ENCODE assay signal across 24 cellular contexts in the genomic region with DNA sequence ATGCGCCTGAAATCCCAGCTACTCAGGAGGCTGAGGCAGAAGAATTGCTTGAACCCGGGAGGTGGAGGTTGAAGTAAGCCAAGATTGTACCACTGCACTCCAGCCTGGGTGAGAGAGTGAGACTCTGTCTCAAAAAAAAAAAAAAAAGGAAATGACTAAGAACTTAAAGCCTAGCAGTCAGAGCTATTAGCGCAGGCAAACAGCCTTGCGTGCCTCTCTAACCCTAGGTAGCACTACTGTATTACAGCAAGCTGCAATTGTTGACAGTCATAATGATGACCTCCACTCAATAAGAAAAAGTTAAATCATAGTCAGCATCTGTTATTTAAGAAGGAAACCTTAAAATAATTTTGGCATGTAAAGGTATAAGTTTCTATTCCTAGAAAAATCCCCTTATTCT. TPM values are rescaled to one million over a fixed set of nuclear protein-coding genes. Genes with fewer than 3 reads are reported as not detected.
DNase-seq lines count a peak whose midpoint lies in the region; ATAC-seq and TF ChIP-seq lines count a peak whose summit lies in the region.
"Had no signal": no experiment of that assay in that cellular context is flagged by ENCODE, and none has a peak within 500 bp of the region (broad histone marks: within the 10 kb centered on the region; RNA-seq: fewer than 3 reads in every experiment).

No MANE protein-coding gene starts in this region.

- no peaks in the 10 kb centered on the region for H3F3A ChIP-seq in smooth muscle cell (ENCODE audit: low read depth)

- intact Hi-C loops in psoas muscle (cut with DNase I): no loop called here

- no peak overlapping the region for H3K4me2 ChIP-seq in smooth muscle cell

- in situ Hi-C loops in brain microvascular endothelial cell (cut with HindIII; ENCODE audit: low pct_ligation_motif_present, low sequenced_read_pairs): no loop called here

- peaks cover 50% of the 10 kb centered on the region for H3K36me3 ChIP-seq in brain microvascular endothelial cell (replicated peaks)
- peaks cover 0 to 31% of the 10 kb centered on the region in 2 donors for H3K36me3 ChIP-seq in psoas muscle (ENCODE audit: insufficient read depth in 1 of 2, low read depth in 1 of 2)
- no peaks in the 10 kb centered on the region for H3K36me3 ChIP-seq in smooth muscle cell (ENCODE audit: low read depth)

- H3K4me1 ChIP-seq in psoas muscle (peaks cover 55% of the 10 kb centered on the region), smooth muscle cell (ENCODE audit: low read depth) (no peaks in the 10 kb centered on the region)

- H3K9me3 Mint-ChIP-seq in HFFc6: no peaks in the 10 kb centered on the region
- H3K9me3 Mint-ChIP-seq: activated naive CD8-positive, alpha-beta T cell treated with anti-CD3 and anti-CD28 coated beads, Interleukin-2, amount 50 U/mL, for 24 hours; CD4-positive, alpha-beta T cell; effector memory CD8-positive, alpha-beta T cell; neural crest cell had no signal

- H3K79me2 ChIP-seq in smooth muscle cell (ENCODE audit: low read depth): no peaks in the 10 kb centered on the region

- no peak for ATAC-seq in psoas muscle
- ATAC-seq: activated naive CD8-positive, alpha-beta T cell treated with anti-CD3 and anti-CD28 coated beads, Interleukin-2, amount 50 U/mL, for 24 hours; effector memory CD8-positive, alpha-beta T cell; PC-3 had no signal

- TF ChIP-seq CTCF in HFFc6 (IDR thresholded peaks at IDR 0.05): no peak
- TF ChIP-seq CTCF in brain microvascular endothelial cell (IDR thresholded peaks at IDR 0.05; ENCODE audit: low read depth, low read length, missing control alignments): no peak
- TF ChIP-seq CTCF in psoas muscle (IDR thresholded peaks at IDR 0.05): no peak
- no peak for TF ChIP-seq CTCF in foreskin fibroblast (IDR thresholded peaks at IDR 0.05; ENCODE audit: low read depth, low read length)
- TF ChIP-seq CTCF in smooth muscle cell (IDR thresholded peaks at IDR 0.05; ENCODE audit: borderline replicate concordance, insufficient read depth, poor library complexity, severe bottlenecking): no peak

- H3K27me3 Mint-ChIP-seq in HFFc6 (ENCODE audit: insufficient read depth): peaks cover 2% of the 10 kb centered on the region
- H3K27me3 Mint-ChIP-seq: activated naive CD8-positive, alpha-beta T cell treated with anti-CD3 and anti-CD28 coated beads, Interleukin-2, amount 50 U/mL, for 24 hours; CD4-positive, alpha-beta T cell; effector memory CD8-positive, alpha-beta T cell; progenitor cell of endocrine pancreas had no signal

- H4K20me1 ChIP-seq in smooth muscle cell (ENCODE audit: low read depth): no peaks in the 10 kb centered on the region

- H3K27ac ChIP-seq in brain microvascular endothelial cell (no peak overlapping the region), psoas muscle (peak overlapping the region; percentile 76), smooth muscle cell (ENCODE audit: low read depth) (no peak overlapping the region)
- H3K27ac ChIP-seq: tibial nerve had no signal

- H3K27me3 ChIP-seq in brain microvascular endothelial cell (replicated peaks): no peaks in the 10 kb centered on the region
- H3K27me3 ChIP-seq in psoas muscle (ENCODE audit: insufficient read depth in 3 of 3, low read length in 2 of 3): no peaks in the 10 kb centered on the region
- H3K27me3 ChIP-seq in smooth muscle cell (ENCODE audit: low read depth): no peaks in the 10 kb centered on the region
- H3K27me3 ChIP-seq: tibial nerve had no signal

- H3K36me3 Mint-ChIP-seq in HFFc6 (ENCODE audit: low read depth): peaks cover 45% of the 10 kb centered on the region

- H3K27ac Mint-ChIP-seq in HFFc6: peak overlapping the region; percentile 40
- H3K27ac Mint-ChIP-seq: activated naive CD8-positive, alpha-beta T cell treated with anti-CD3 and anti-CD28 coated beads, Interleukin-2, amount 50 U/mL, for 24 hours; CD4-positive, alpha-beta T cell; effector memory CD8-positive, alpha-beta T cell; progenitor cell of endocrine pancreas had no signal

- no peak overlapping the region for H3K4me3 ChIP-seq in brain microvascular endothelial cell (ENCODE audit: low read depth, low read length)
- no peak overlapping the region for H3K4me3 ChIP-seq in psoas muscle
- H3K4me3 ChIP-seq in foreskin fibroblast (ENCODE audit: low read depth in 1 of 2, low read length in 2 of 2): no peak overlapping the region
- H3K4me3 ChIP-seq in smooth muscle cell: no peak overlapping the region
- H3K4me3 ChIP-seq: lung, tibial nerve had no signal

- H3K9me3 ChIP-seq in psoas muscle (no peaks in the 10 kb centered on the region), smooth muscle cell (replicated peaks; ENCODE audit: low read depth) (no peaks in the 10 kb centered on the region)
- H3K9me3 ChIP-seq: tibial nerve had no signal

- DNase-seq in HFFc6 (no peak), MV-4-11 (lab: John Stamatoyannopoulos, UW) (peak; percentile 73), brain microvascular endothelial cell (peak; percentile 23), psoas muscle (no peak), foreskin fibroblast (no peak), smooth muscle cell (lab: John Stamatoyannopoulos, UW; ENCODE audit: unreplicated experiment) (no peak), occipital lobe (lab: John Stamatoyannopoulos, UW) (no peak)
- DNase-seq: activated CD4-positive, alpha-beta T cell treated with anti-CD3 and anti-CD28 coated beads for 1 hour; activated gamma-delta T cell treated with Interleukin-2 at 50 U/mL for 16 hours; activated naive CD8-positive, alpha-beta T cell treated with anti-CD3 and anti-CD28 coated beads, Interleukin-2, amount 50 U/mL, for 24 hours; CD4-positive, alpha-beta T cell; DMS153; effector memory CD8-positive, alpha-beta T cell; NCI-H1417; NCI-H446; PC-3; SHP77; SW 1271 had no signal

- peaks cover 31% of the 10 kb centered on the region for H3K4me1 Mint-ChIP-seq in HFFc6 (ENCODE audit: low read depth)
- H3K4me1 Mint-ChIP-seq: neural crest cell had no signal

- no peak overlapping the region for H2AFZ ChIP-seq in smooth muscle cell (ENCODE audit: low read depth)

- 90 to 94% (median 93%) methylated on average over 4 of the region's 4 CpGs for WGBS in psoas muscle, 3 donors
- 78% methylated on average over 4 of the region's 4 CpGs for WGBS in smooth muscle cell (ENCODE audit: low lambda C conversion rate)

- H3K4me3 Mint-ChIP-seq in HFFc6: no peak overlapping the region
- H3K4me3 Mint-ChIP-seq: activated naive CD8-positive, alpha-beta T cell treated with anti-CD3 and anti-CD28 coated beads, Interleukin-2, amount 50 U/mL, for 24 hours; CD4-positive, alpha-beta T cell; effector memory CD8-positive, alpha-beta T cell; neural crest cell had no signal

- no peak overlapping the region for H3K9ac ChIP-seq in smooth muscle cell (ENCODE audit: low read depth)

RNA-seq across cellular contexts. Expression of gene GSS, which starts 14.4 kb away (rescaled TPM):
- total RNA-seq in HFFc6 (2021; fragmentation: NEBNext Ultra II Directional; extraction: Animal tissue kit (Norgen Biotek cat#: 25700)): 10 to 100 TPM; 72.1 to 86.8 (median 76.6) TPM
- total RNA-seq in psoas muscle (10 to 100 TPM; 21.5 to 36.6 (median 26.6) TPM), smooth muscle cell (48.4 and 57.8 TPM in 2 replicates), occipital lobe (41.5 TPM)
- polyA plus RNA-seq in psoas muscle (10 to 100 TPM; 14.5 to 26.9 (median 24.5) TPM), smooth muscle cell (65.3 and 71.6 TPM in 2 replicates)

RNA-seq across cellular contexts. Expression of gene MYH7B, which starts 14.4 kb away (rescaled TPM):
- total RNA-seq in HFFc6 (2021; fragmentation: NEBNext Ultra II Directional; extraction: Animal tissue kit (Norgen Biotek cat#: 25700)): under 1 TPM in 2 of 6 experiments, not detected in 4; 0.07 to 0.19 TPM
- 100 to 1,000 TPM in 1 of 4 donors, 10 to 100 TPM in 3; 10.6 to 101 (median 22.1) TPM for total RNA-seq in psoas muscle
- polyA plus RNA-seq in psoas muscle: 10 to 100 TPM in 1 of 3 donors, 1 to 10 TPM in 2; 5.7 to 15.0 (median 6.4) TPM
- total RNA-seq in smooth muscle cell: not detected in 2 replicates
- 0.67 and 0.70 TPM in 2 replicates for polyA plus RNA-seq in smooth muscle cell
- under 0.01 TPM for total RNA-seq in occipital lobe
- total RNA-seq: glomerular endothelial cell, H4 had no signal

Comparison
In these comparisons a context has a peak if more than half of its experiments do, and no peak if none do; other contexts are left out.
1. DNase-seq: peak in MV-4-11 (single experiment) and brain microvascular endothelial cell (single experiment); none in HFFc6 (single experiment), psoas muscle (0 of 2), foreskin fibroblast (0 of 2), smooth muscle cell (single experiment) and occipital lobe (single experiment).
2. RNA of gene MYH7B, which starts 14.4 kb away (total RNA-seq): 10.6 to 101 TPM in psoas muscle; 0.07 to 0.19 TPM in HFFc6, not detected in smooth muscle cell and under 0.01 TPM in occipital lobe (single experiment); every median in the first group is over 4 times any median in the second.